Comparison of ENCODE assay signal across 9 cellular contexts in the genomic region with DNA sequence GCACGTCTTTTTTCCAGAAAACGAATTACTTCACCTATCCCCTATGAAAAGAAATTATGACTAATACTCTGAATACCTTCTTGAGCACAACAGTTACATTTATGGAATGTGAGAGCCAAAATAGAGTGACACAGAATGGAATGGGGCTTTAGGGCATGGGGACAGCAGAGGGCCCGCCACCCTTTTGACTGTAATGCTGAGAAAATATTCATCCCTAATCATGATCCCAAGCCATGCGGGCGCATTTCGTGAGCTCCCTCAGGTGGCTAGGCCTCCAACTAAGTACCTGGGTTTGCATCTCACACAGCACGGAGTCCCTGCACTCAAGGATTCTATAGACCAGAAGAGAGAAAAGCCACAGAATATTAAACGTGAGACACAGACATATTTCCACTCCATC.
"Had no signal": no experiment of that assay in that cellular context is flagged by ENCODE, and none has a peak within 500 bp of the region (broad histone marks: within the 10 kb centered on the region; RNA-seq: fewer than 3 reads in every experiment).

No MANE protein-coding gene starts in this region.

- H3K4me3 ChIP-seq: GM23248, GM23338, HAP-1 had no signal

- H3K36me3 ChIP-seq: HAP-1 had no signal

- H3K4me2 ChIP-seq: GM23338 had no signal

- H3K4me1 ChIP-seq: HAP-1 had no signal

- H3K9me3 ChIP-seq: HAP-1 had no signal

- H3K27ac ChIP-seq: GM23248 had no signal

- H3K9ac ChIP-seq: GM23248 had no signal

- DNase-seq: GM23248, GOT3, H7, H9, HCEC 1CT, HFFc6 had no signal

- ATAC-seq: GM23338, HCT116 had no signal

- H2AFZ ChIP-seq: GM23248, GM23338 had no signal
